3 cellular contexts compared by ENCODE assay signal in genomic region chr7:68336534-68336933, GRCh38.
TF ChIP-seq lines count a peak whose summit lies in the region.

No MANE protein-coding gene starts in this region.

TF ChIP-seq in K562, 482 proteins besides CTCF, POLR2A, EP300 and RAD21 (continues in another document):
- no peak for TF ChIP-seq KDM2B (CRISPR knock-in tag; IDR thresholded peaks at IDR 0.05)
- TF ChIP-seq CBFB (CRISPR knock-in tag; IDR thresholded peaks at IDR 0.05) = no peak
- no peak for TF ChIP-seq TAF15 (IDR thresholded peaks at IDR 0.05; ENCODE audit: low read depth, low read length)
- TF ChIP-seq ZNF695 (CRISPR knock-in tag; IDR thresholded peaks at IDR 0.05) = no peak
- no peak for TF ChIP-seq ILF3 (IDR thresholded peaks at IDR 0.05; ENCODE audit: borderline replicate concordance)
- TF ChIP-seq ZNF639 (CRISPR knock-in tag; conservative IDR thresholded peaks at IDR 0.05 in 1 of 2, IDR thresholded peaks at IDR 0.05 in 1 of 2) = no peak

TF ChIP-seq in H1, 55 proteins besides CTCF, POLR2A, EP300 and RAD21:
- TF ChIP-seq JUND (IDR thresholded peaks at IDR 0.05; ENCODE audit: low read length) = no peak
- no peak for TF ChIP-seq SIN3A (conservative IDR thresholded peaks at IDR 0.05 in 1 of 2, IDR thresholded peaks at IDR 0.05 in 1 of 2; ENCODE audit: low read depth in 1 of 2, low read length in 2 of 2)
- TF ChIP-seq PHF8 (conservative IDR thresholded peaks at IDR 0.05; ENCODE audit: low read depth, low read length) = no peak
- no peak for TF ChIP-seq SIRT6 (IDR thresholded peaks at IDR 0.05; ENCODE audit: low read length)
- no peak for TF ChIP-seq YY1 (IDR thresholded peaks at IDR 0.05; ENCODE audit: low read depth, low read length)
- no peak for TF ChIP-seq BRCA1 (IDR thresholded peaks at IDR 0.05; ENCODE audit: low read depth, low read length)
- no peak for TF ChIP-seq CBX5 (IDR thresholded peaks at IDR 0.05; ENCODE audit: low read depth, low read length)
- TF ChIP-seq SP2 (IDR thresholded peaks at IDR 0.05; ENCODE audit: low read length) = no peak
- no peak for TF ChIP-seq POU5F1 (IDR thresholded peaks at IDR 0.05; ENCODE audit: low read depth, low read length)
- no peak for TF ChIP-seq CEBPB (IDR thresholded peaks at IDR 0.05; ENCODE audit: low read depth, low read length)
- TF ChIP-seq HDAC2 (IDR thresholded peaks at IDR 0.05; ENCODE audit: borderline replicate concordance in 1 of 2, low read depth in 2 of 2, low read length in 2 of 2) = no peak
- no peak for TF ChIP-seq CHD7 (IDR thresholded peaks at IDR 0.05; ENCODE audit: insufficient replicate concordance, low read length)
- no peak for TF ChIP-seq SP1 (IDR thresholded peaks at IDR 0.05; ENCODE audit: low read depth, low read length)

TF ChIP-seq in neural cell, 6 proteins besides CTCF, POLR2A, EP300 and RAD21:
- TF ChIP-seq TAF1 (IDR thresholded peaks at IDR 0.05; ENCODE audit: low read depth) = no peak
- TF ChIP-seq MXI1 (conservative IDR thresholded peaks at IDR 0.05; ENCODE audit: poor library complexity, severe bottlenecking) = no peak
- TF ChIP-seq SMC3 (conservative IDR thresholded peaks at IDR 0.05; ENCODE audit: poor library complexity) = no peak
- TF ChIP-seq POLR2AphosphoS5 (IDR thresholded peaks at IDR 0.05) = peak; percentile 100
- peak; percentile 69 for TF ChIP-seq REST (IDR thresholded peaks at IDR 0.05; ENCODE audit: borderline replicate concordance)
